34 cellular contexts compared by ENCODE assay signal in the genomic region with DNA sequence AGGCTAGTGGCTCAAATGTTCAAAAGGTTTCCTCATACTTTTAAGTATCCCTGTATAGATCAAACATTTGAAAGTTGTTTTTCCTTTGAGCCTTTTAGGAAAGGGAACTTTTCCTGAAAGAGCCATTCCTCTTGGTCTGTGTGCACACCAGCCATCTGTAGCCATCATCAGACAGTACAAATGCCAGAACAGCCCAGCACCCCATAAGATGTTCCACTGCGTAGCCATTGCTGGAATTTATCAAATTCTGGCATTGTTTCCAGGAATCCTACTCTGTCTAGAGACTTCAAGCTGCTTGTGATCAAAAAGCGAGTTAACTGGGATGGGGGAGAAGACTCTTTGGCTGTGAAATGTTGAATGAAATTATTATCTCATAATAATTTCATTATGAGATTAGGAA.
DNase-seq lines count a peak whose midpoint lies in the region; ATAC-seq and TF ChIP-seq lines count a peak whose summit lies in the region.
"Had no signal": no experiment of that assay in that cellular context is flagged by ENCODE, and none has a peak within 500 bp of the region (broad histone marks: within the 10 kb centered on the region; RNA-seq: fewer than 3 reads in every experiment).

No MANE protein-coding gene starts in this region.

- no peak overlapping the region for H3K4ac ChIP-seq in mesendoderm (ENCODE audit: low read depth, low read length)

- H3K36me3 Mint-ChIP-seq in activated CD8-positive, alpha-beta T cell treated with anti-CD3 and anti-CD28 coated beads for 36 hours (ENCODE audit: low read depth): no peaks in the 10 kb centered on the region
- H3K36me3 Mint-ChIP-seq: CD4-positive, CD25-positive, alpha-beta regulatory T cell had no signal

- H3K27ac ChIP-seq in esophagus muscularis mucosa (replicated peaks in 1 of 4) (peak overlapping the region; percentile 10 to 54 (median 37)), mesendoderm (ENCODE audit: low read depth, low read length) (no peak overlapping the region), transverse colon (peak overlapping the region; percentile 11 to 65 (median 56))
- H3K27ac ChIP-seq: 22Rv1, foreskin keratinocyte, HL-60, lower lobe of right lung, parathyroid adenoma had no signal

- intact Hi-C loops in esophagus muscularis mucosa (cut with DNase I): no loop called here
- intact Hi-C loops in transverse colon (cut with DNase I; ENCODE audit: low total_unique reads): no loop called here
- intact Hi-C loops in activated CD8-positive, alpha-beta T cell treated with anti-CD3 and anti-CD28 coated beads for 36 hours (cut with micrococcal nuclease): no loop called here

- TF ChIP-seq EP300 in esophagus muscularis mucosa (IDR thresholded peaks at IDR 0.05): no peak
- TF ChIP-seq EP300 in transverse colon (IDR thresholded peaks at IDR 0.05; ENCODE audit: low read depth): peak; percentile 47

- no peak overlapping the region for H3K18ac ChIP-seq in mesendoderm (ENCODE audit: low read length)

- TF ChIP-seq CTCF in esophagus muscularis mucosa (IDR thresholded peaks at IDR 0.05): no peak
- TF ChIP-seq CTCF in transverse colon (IDR thresholded peaks at IDR 0.05): no peak
- TF ChIP-seq CTCF in activated CD8-positive, alpha-beta T cell treated with anti-CD3 and anti-CD28 coated beads for 36 hours (IDR thresholded peaks at IDR 0.05): no peak

- H3K36me3 ChIP-seq in esophagus muscularis mucosa: no peaks in the 10 kb centered on the region
- no peaks in the 10 kb centered on the region for H3K36me3 ChIP-seq in mesendoderm (ENCODE audit: control insufficient read depth, insufficient read depth, low read length)
- H3K36me3 ChIP-seq in transverse colon: no peaks in the 10 kb centered on the region
- no peaks in the 10 kb centered on the region for H3K36me3 ChIP-seq in H7 (replicated peaks; ENCODE audit: control insufficient read depth, insufficient read depth, low read length)
- H3K36me3 ChIP-seq: breast epithelium, lower lobe of right lung had no signal

- H3K9me3 ChIP-seq in esophagus muscularis mucosa (no peaks in the 10 kb centered on the region), transverse colon (no peaks in the 10 kb centered on the region)
- H3K9me3 ChIP-seq: breast epithelium, lower lobe of right lung, mucosa of descending colon had no signal

- H3K4me2 ChIP-seq in mesendoderm (ENCODE audit: low read length): no peak overlapping the region

- H3K79me2 ChIP-seq in mesendoderm (ENCODE audit: control insufficient read depth, insufficient read depth, low read length): no peaks in the 10 kb centered on the region
- H3K79me2 ChIP-seq: parathyroid adenoma had no signal

- DNase-seq in DMS 273 (lab: John Stamatoyannopoulos, UW; ENCODE audit: unreplicated experiment) (peak; percentile 10), DMS 273 treated with DMSO at 0.1 percent for 48 hours (lab: John Stamatoyannopoulos, UW) (no peak), esophagus muscularis mucosa (ENCODE audit: extremely low spot score) (no peak), mesendoderm (no peak), transverse colon (no peak), iPS-NIHi7 (ENCODE audit: extremely low spot score) (no peak), H7 (no peak)
- no peak for DNase-seq in activated CD8-positive, alpha-beta T cell treated with anti-CD3 and anti-CD28 coated beads for 36 hours
- DNase-seq: activated CD8-positive, alpha-beta T cell treated with anti-CD3 and anti-CD28 coated beads, Interleukin-2, amount 10 ng/mL, durations not matched to agents 7 days and 5 days; activated naive CD4-positive, alpha-beta T cell treated with anti-CD3 and anti-CD28 coated beads, Interleukin-2, amount 50 U/mL, for 16 hours; amniotic stem cell; CD4-positive, CD25-positive, alpha-beta regulatory T cell; EL; H9; KG1; lower lobe of right lung; mucosa of descending colon; NCI-H1105 treated with DMSO at 0.1 percent for 48 hours; NCI-H2029 treated with DMSO at 0.1 percent for 48 hours; NCI-H345; SHP77 treated with DMSO at 0.1 percent for 48 hours; stimulated activated CD4-positive, alpha-beta T cell treated with anti-CD3 and anti-CD28 coated beads, Interleukin-1b, Interleukin-23, amount 100 ng/mL, for 48 hours; stimulated activated naive CD8-positive, alpha-beta T cell treated with anti-CD3 and anti-CD28 coated beads, Interleukin-15, Interleukin-2, amounts not matched to agents 100 U/mL and 50 U/mL, for 24 hours; SW 1271; T-helper 9 cell had no signal

- 58% methylated on average over 2 of the region's 2 CpGs for WGBS in esophagus muscularis mucosa
- no CpG with 5 or more reads among the region's 2 CpGs for WGBS in mesendoderm (ENCODE audit: extremely low coverage, insufficient coverage, low lambda C conversion rate)
- WGBS in transverse colon (ENCODE audit: low coverage in 1 of 2), 2 donors: 73 to 90% methylated on average over 2 of the region's 2 CpGs

- TF ChIP-seq POLR2A in esophagus muscularis mucosa (IDR thresholded peaks at IDR 0.05; ENCODE audit: low read depth) (no peak), transverse colon (IDR thresholded peaks at IDR 0.05) (no peak)

- no peaks in the 10 kb centered on the region for H3K4me1 Mint-ChIP-seq in activated CD8-positive, alpha-beta T cell treated with anti-CD3 and anti-CD28 coated beads for 36 hours (ENCODE audit: low read depth)

- H3K27ac Mint-ChIP-seq in activated CD8-positive, alpha-beta T cell treated with anti-CD3 and anti-CD28 coated beads for 36 hours: no peak overlapping the region
- H3K27ac Mint-ChIP-seq: activated CD8-positive, alpha-beta T cell treated with anti-CD3 and anti-CD28 coated beads, Interleukin-2, amount 10 ng/mL, durations not matched to agents 7 days and 5 days; activated T-helper 2 cell treated with anti-CD3 and anti-CD28 coated beads, Interferon-gamma antibody, Interleukin-2, Interleukin-4, amounts not matched to agents 10 μg/mL and 5 μg/mL and 100 μg/mL, durations not matched to agents 14 hours and 24 hours and 36 hours; CD4-positive, CD25-positive, alpha-beta regulatory T cell had no signal

- H3K23ac ChIP-seq in mesendoderm (ENCODE audit: low read length): peak overlapping the region; percentile 68

- no peaks in the 10 kb centered on the region for H3K79me1 ChIP-seq in mesendoderm (ENCODE audit: low read length)

- H3K27me3 ChIP-seq in esophagus muscularis mucosa (no peaks in the 10 kb centered on the region), mesendoderm (ENCODE audit: insufficient read depth, low read length, poor library complexity) (no peaks in the 10 kb centered on the region), transverse colon (no peaks in the 10 kb centered on the region), H7 (ENCODE audit: control insufficient read depth, insufficient read depth, low read length) (no peaks in the 10 kb centered on the region)
- H3K27me3 ChIP-seq: breast epithelium had no signal

- ATAC-seq in activated CD8-positive, alpha-beta T cell treated with anti-CD3 and anti-CD28 coated beads for 36 hours: no peak
- ATAC-seq: activated CD8-positive, alpha-beta T cell treated with anti-CD3 and anti-CD28 coated beads, Interleukin-2, amount 10 ng/mL, durations not matched to agents 7 days and 5 days; GM12878; mucosa of descending colon; Panc1 had no signal

- H2AK5ac ChIP-seq in mesendoderm (ENCODE audit: low read length): no peak overlapping the region

- H3K4me1 ChIP-seq in esophagus muscularis mucosa: peaks cover 3 to 25% (median 22%) of the 10 kb centered on the region in 4 donors
- no peaks in the 10 kb centered on the region for H3K4me1 ChIP-seq in mesendoderm (ENCODE audit: control insufficient read depth, low read depth, low read length)
- H3K4me1 ChIP-seq in transverse colon: peaks cover 5 to 18% (median 14%) of the 10 kb centered on the region in 4 donors
- H3K4me1 ChIP-seq: breast epithelium, foreskin keratinocyte, lower lobe of right lung, parathyroid adenoma had no signal

- H2BK5ac ChIP-seq in mesendoderm (ENCODE audit: low read length): no peak overlapping the region

- H3K27me3 Mint-ChIP-seq in activated CD8-positive, alpha-beta T cell treated with anti-CD3 and anti-CD28 coated beads for 36 hours: peaks cover 17% of the 10 kb centered on the region
- H3K27me3 Mint-ChIP-seq: CD4-positive, CD25-positive, alpha-beta regulatory T cell had no signal

- H3K4me3 Mint-ChIP-seq in activated CD8-positive, alpha-beta T cell treated with anti-CD3 and anti-CD28 coated beads for 36 hours: no peak overlapping the region
- H3K4me3 Mint-ChIP-seq: activated CD8-positive, alpha-beta T cell treated with anti-CD3 and anti-CD28 coated beads, Interleukin-2, amount 10 ng/mL, durations not matched to agents 7 days and 5 days; CD4-positive, CD25-positive, alpha-beta regulatory T cell; H9; neural crest cell had no signal

- H2BK15ac ChIP-seq in mesendoderm (replicated peaks; ENCODE audit: low read depth): no peak overlapping the region

- H3K4me3 ChIP-seq in esophagus muscularis mucosa: no peak overlapping the region
- H3K4me3 ChIP-seq in mesendoderm (ENCODE audit: low read length): no peak overlapping the region
- no peak overlapping the region for H3K4me3 ChIP-seq in transverse colon
- H3K4me3 ChIP-seq in H7 (ENCODE audit: insufficient read depth, low read depth, low read length): no peak overlapping the region
- H3K4me3 ChIP-seq: breast epithelium, GM12878, lower lobe of right lung, mucosa of descending colon had no signal

- POLR2A ChIA-PET in activated CD8-positive, alpha-beta T cell treated with anti-CD3 and anti-CD28 coated beads for 36 hours (lab: Charles Lee): no interaction called here

- no peak overlapping the region for H2BK120ac ChIP-seq in mesendoderm (ENCODE audit: low read depth, low read length)

- H3K9ac ChIP-seq in mesendoderm (ENCODE audit: low read length): no peak overlapping the region
- H3K9ac ChIP-seq: parathyroid adenoma had no signal

- no peak overlapping the region for H3K56ac ChIP-seq in mesendoderm (ENCODE audit: low read length)

- CTCF ChIA-PET in activated CD8-positive, alpha-beta T cell treated with anti-CD3 and anti-CD28 coated beads for 36 hours (lab: Charles Lee): no interaction called here

- H4K5ac ChIP-seq in mesendoderm (ENCODE audit: low read length): no peak overlapping the region

- no peaks in the 10 kb centered on the region for H3K9me3 Mint-ChIP-seq in activated CD8-positive, alpha-beta T cell treated with anti-CD3 and anti-CD28 coated beads for 36 hours
- H3K9me3 Mint-ChIP-seq: activated T-helper 2 cell treated with anti-CD3 and anti-CD28 coated beads, Interferon-gamma antibody, Interleukin-2, Interleukin-4, amounts not matched to agents 10 μg/mL and 5 μg/mL and 100 μg/mL, durations not matched to agents 14 hours and 24 hours and 36 hours; CD4-positive, CD25-positive, alpha-beta regulatory T cell; H9; neural crest cell had no signal

- no peak overlapping the region for H4K8ac ChIP-seq in mesendoderm (ENCODE audit: low read depth, low read length)

- in situ Hi-C loops in transverse colon (cut with MboI; ENCODE audit: low pct_ligation_motif_present in 1 of 4, low pct_unique_long_range_greater_than_20kb in 1 of 4, low sequenced_read_pairs in 3 of 4): no loop called here
